Comparison of ENCODE assay signal across 24 cellular contexts in the genomic region with DNA sequence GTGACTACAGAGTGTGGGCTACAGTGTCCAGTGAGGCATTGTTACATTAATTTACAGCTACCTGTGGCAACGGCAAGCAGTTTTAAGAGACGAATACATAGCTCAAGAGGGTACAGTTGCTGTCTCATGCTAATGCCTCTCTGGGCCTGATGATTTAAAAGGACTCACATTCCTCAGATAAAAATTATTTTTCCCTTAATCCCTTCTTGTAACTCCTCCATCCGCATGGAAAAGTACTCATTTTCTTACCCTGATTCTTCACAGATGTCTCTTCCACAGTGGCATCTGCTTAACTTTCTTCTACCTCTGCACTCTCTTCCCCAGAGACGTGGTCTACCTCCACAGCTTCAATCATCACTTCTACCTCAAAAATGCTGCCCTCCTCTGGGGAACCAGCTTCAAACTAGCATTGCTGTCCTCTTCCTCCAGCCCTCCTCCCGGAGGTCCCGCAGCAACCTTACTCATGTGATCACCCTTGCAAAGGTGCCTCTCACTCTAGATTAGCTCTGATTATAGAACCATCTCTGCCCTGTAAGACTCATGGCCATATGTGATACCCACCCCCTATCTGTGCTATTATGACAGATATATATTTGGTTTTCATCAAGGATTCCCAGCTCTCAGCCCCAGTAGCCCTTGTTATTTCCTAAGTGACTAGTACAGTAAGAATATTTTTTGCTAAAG. TPM values are rescaled to one million over a fixed set of nuclear protein-coding genes. Genes with fewer than 3 reads are reported as not detected.
DNase-seq lines count a peak whose midpoint lies in the region; ATAC-seq and TF ChIP-seq lines count a peak whose summit lies in the region.
"Had no signal": no experiment of that assay in that cellular context is flagged by ENCODE, and none has a peak within 500 bp of the region (broad histone marks: within the 10 kb centered on the region; RNA-seq: fewer than 3 reads in every experiment).

No MANE protein-coding gene starts in this region.

- intact Hi-C loops in transverse colon (cut with DNase I; ENCODE audit: low total_unique reads), result no loop called here

- DNase-seq in BJ (ENCODE audit: low read depth) (no peak), H7 (peak; percentile 46), WTC11 (ENCODE audit: low spot score) (no peak), iPS-NIHi11 (ENCODE audit: low spot score) (peak; percentile 17), transverse colon (no peak), foreskin melanocyte (no peak), NCI-H748 treated with DMSO at 0.1 percent for 48 hours (lab: John Stamatoyannopoulos, UW) (no peak)
- DNase-seq: activated CD4-positive, alpha-beta T cell treated with anti-CD3 and anti-CD28 coated beads for 36 hours; activated naive CD4-positive, alpha-beta T cell treated with anti-CD3 and anti-CD28 coated beads, Interleukin-2, amount 50 U/mL, for 16 hours; aorta; CD4-positive, alpha-beta memory T cell; DMS153; HFFc6; hypothalamus; kidney; NCI-H1048; NCI-H187; NCI-H82; OCI-M1; Right ventricle myocardium superior; stimulated activated CD4-positive, alpha-beta T cell treated with anti-CD3 and anti-CD28 coated beads, Interleukin-15, amount 100 ng/mL, for 24 hours had no signal

- TF ChIP-seq CTCF in BJ (IDR thresholded peaks at IDR 0.05; ENCODE audit: insufficient read depth, low read depth, low read length), result 0 out of 2 replicates have a peak, but pooled peaks have one; percentile 5
- TF ChIP-seq CTCF in WTC11 (IDR thresholded peaks at IDR 0.05), result no peak
- no peak for TF ChIP-seq CTCF in transverse colon (IDR thresholded peaks at IDR 0.05)

- no peak overlapping the region for H3K27ac Mint-ChIP-seq in WTC11
- H3K27ac Mint-ChIP-seq: activated CD4-positive, alpha-beta T cell treated with anti-CD3 and anti-CD28 coated beads for 36 hours; CD4-positive, alpha-beta memory T cell; HFFc6 had no signal

- H3K9me3 ChIP-seq in transverse colon, result no peaks in the 10 kb centered on the region

- POLR2A ChIA-PET in BJ (lab: Charles Lee) (no interaction called here), WTC11 (lab: Charles Lee) (no interaction called here)

- H3K36me3 Mint-ChIP-seq in WTC11, result no peaks in the 10 kb centered on the region
- H3K36me3 Mint-ChIP-seq: CD4-positive, alpha-beta memory T cell had no signal

- no peak for TF ChIP-seq POLR2A in transverse colon (IDR thresholded peaks at IDR 0.05)

- H3K36me3 ChIP-seq in BJ (ENCODE audit: control insufficient read depth, insufficient read depth, low read length) (no peaks in the 10 kb centered on the region), H7 (replicated peaks; ENCODE audit: control insufficient read depth, insufficient read depth, low read length) (no peaks in the 10 kb centered on the region), transverse colon (no peaks in the 10 kb centered on the region)

- WGBS in transverse colon (ENCODE audit: low coverage in 1 of 2), 2 donors, result 81 to 83% methylated on average over 6 of the region's 6 CpGs

- ATAC-seq in WTC11, result peak; percentile 69
- no peak for ATAC-seq in HG03175 (IDR thresholded peaks at IDR 0.05; ENCODE audit: unreplicated experiment)
- ATAC-seq: activated CD4-positive, alpha-beta T cell treated with anti-CD3 and anti-CD28 coated beads for 36 hours; sciatic nerve had no signal

- no peak for TF ChIP-seq EP300 in transverse colon (IDR thresholded peaks at IDR 0.05; ENCODE audit: low read depth)

- no peak overlapping the region for H3K4me3 ChIP-seq in BJ (ENCODE audit: low read depth, low read length)
- no peak overlapping the region for H3K4me3 ChIP-seq in H7 (ENCODE audit: insufficient read depth, low read depth, low read length)
- no peak overlapping the region for H3K4me3 ChIP-seq in transverse colon

- H3K4me3 Mint-ChIP-seq in WTC11, result no peak overlapping the region
- H3K4me3 Mint-ChIP-seq: activated CD4-positive, alpha-beta T cell treated with anti-CD3 and anti-CD28 coated beads for 36 hours; CD4-positive, alpha-beta memory T cell; central memory CD8-positive, alpha-beta T cell; HFFc6 had no signal

- H3K27me3 ChIP-seq in BJ (ENCODE audit: control insufficient read depth, insufficient read depth, low read length), result no peaks in the 10 kb centered on the region
- no peaks in the 10 kb centered on the region for H3K27me3 ChIP-seq in H7 (ENCODE audit: control insufficient read depth, insufficient read depth, low read length)
- no peaks in the 10 kb centered on the region for H3K27me3 ChIP-seq in transverse colon

- peaks cover 6% of the 10 kb centered on the region; the same call in 1 of the 2 replicates for H3K27me3 Mint-ChIP-seq in WTC11 (ENCODE audit: low read depth)

- peaks cover 0 to 5% (median 2%) of the 10 kb centered on the region in 4 donors for H3K4me1 ChIP-seq in transverse colon

- H3K27ac ChIP-seq in transverse colon, result no peak overlapping the region

- H3K4me1 Mint-ChIP-seq in WTC11, result 0 out of 2 replicates have a peak, but pooled peaks cover 3% of the 10 kb centered on the region
- H3K4me1 Mint-ChIP-seq: activated CD4-positive, alpha-beta T cell treated with anti-CD3 and anti-CD28 coated beads for 36 hours; CD4-positive, alpha-beta memory T cell; central memory CD8-positive, alpha-beta T cell had no signal

- H3K9me3 Mint-ChIP-seq in WTC11, result no peaks in the 10 kb centered on the region
- H3K9me3 Mint-ChIP-seq: CD4-positive, alpha-beta memory T cell; central memory CD8-positive, alpha-beta T cell; HFFc6 had no signal

- CTCF ChIA-PET in BJ (lab: Yijun Ruan, JAX) (interaction anchor here (0.9 to 3.3 kb wide), 8 partner anchors 10 to 106 kb away, joined by 3 to 15 read pairs (median 4); a partner anchor contains a TSS), WTC11 (lab: Charles Lee) (interaction anchor here (0.6 to 3.4 kb wide), 15 partner anchors 9 to 294 kb away, joined by 3 to 21 read pairs (median 4); a partner anchor contains a TSS)

- in situ Hi-C loops in transverse colon (cut with MboI; ENCODE audit: low pct_ligation_motif_present in 1 of 4, low pct_unique_long_range_greater_than_20kb in 1 of 4, low sequenced_read_pairs in 3 of 4), result no loop called here

TF ChIP-seq in WTC11, 78 proteins besides CTCF, POLR2A, EP300 and RAD21 (continues in another document):
- TF ChIP-seq NFE2L1 (CRISPR knock-in tag; IDR thresholded peaks at IDR 0.05), result no peak
- no peak for TF ChIP-seq ZBTB21 (CRISPR knock-in tag; IDR thresholded peaks at IDR 0.05; ENCODE audit: borderline replicate concordance)
- no peak for TF ChIP-seq ZNF121 (CRISPR knock-in tag; IDR thresholded peaks at IDR 0.05)
- no peak for TF ChIP-seq PRRX2 (CRISPR knock-in tag; IDR thresholded peaks at IDR 0.05)
- TF ChIP-seq NR1H2 (CRISPR knock-in tag; IDR thresholded peaks at IDR 0.05), result no peak
- TF ChIP-seq, protein P1, sequence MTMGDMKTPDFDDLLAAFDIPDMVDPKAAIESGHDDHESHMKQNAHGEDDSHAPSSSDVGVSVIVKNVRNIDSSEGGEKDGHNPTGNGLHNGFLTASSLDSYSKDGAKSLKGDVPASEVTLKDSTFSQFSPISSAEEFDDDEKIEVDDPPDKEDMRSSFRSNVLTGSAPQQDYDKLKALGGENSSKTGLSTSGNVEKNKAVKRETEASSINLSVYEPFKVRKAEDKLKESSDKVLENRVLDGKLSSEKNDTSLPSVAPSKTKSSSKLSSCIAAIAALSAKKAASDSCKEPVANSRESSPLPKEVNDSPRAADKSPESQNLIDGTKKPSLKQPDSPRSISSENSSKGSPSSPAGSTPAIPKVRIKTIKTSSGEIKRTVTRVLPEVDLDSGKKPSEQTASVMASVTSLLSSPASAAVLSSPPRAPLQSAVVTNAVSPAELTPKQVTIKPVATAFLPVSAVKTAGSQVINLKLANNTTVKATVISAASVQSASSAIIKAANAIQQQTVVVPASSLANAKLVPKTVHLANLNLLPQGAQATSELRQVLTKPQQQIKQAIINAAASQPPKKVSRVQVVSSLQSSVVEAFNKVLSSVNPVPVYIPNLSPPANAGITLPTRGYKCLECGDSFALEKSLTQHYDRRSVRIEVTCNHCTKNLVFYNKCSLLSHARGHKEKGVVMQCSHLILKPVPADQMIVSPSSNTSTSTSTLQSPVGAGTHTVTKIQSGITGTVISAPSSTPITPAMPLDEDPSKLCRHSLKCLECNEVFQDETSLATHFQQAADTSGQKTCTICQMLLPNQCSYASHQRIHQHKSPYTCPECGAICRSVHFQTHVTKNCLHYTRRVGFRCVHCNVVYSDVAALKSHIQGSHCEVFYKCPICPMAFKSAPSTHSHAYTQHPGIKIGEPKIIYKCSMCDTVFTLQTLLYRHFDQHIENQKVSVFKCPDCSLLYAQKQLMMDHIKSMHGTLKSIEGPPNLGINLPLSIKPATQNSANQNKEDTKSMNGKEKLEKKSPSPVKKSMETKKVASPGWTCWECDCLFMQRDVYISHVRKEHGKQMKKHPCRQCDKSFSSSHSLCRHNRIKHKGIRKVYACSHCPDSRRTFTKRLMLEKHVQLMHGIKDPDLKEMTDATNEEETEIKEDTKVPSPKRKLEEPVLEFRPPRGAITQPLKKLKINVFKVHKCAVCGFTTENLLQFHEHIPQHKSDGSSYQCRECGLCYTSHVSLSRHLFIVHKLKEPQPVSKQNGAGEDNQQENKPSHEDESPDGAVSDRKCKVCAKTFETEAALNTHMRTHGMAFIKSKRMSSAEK (CRISPR knock-in tag; IDR thresholded peaks at IDR 0.05; ENCODE audit: borderline replicate concordance), result no peak
- TF ChIP-seq HMGA2 (CRISPR knock-in tag; IDR thresholded peaks at IDR 0.05), result no peak
- TF ChIP-seq, protein P2, sequence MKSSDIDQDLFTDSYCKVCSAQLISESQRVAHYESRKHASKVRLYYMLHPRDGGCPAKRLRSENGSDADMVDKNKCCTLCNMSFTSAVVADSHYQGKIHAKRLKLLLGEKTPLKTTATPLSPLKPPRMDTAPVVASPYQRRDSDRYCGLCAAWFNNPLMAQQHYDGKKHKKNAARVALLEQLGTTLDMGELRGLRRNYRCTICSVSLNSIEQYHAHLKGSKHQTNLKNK (CRISPR knock-in tag; IDR thresholded peaks at IDR 0.05), result no peak
- no peak for TF ChIP-seq TP53 (CRISPR knock-in tag; IDR thresholded peaks at IDR 0.05)
- no peak for TF ChIP-seq ESRRA (CRISPR knock-in tag; IDR thresholded peaks at IDR 0.05; ENCODE audit: borderline replicate concordance)
- TF ChIP-seq, protein P3, sequence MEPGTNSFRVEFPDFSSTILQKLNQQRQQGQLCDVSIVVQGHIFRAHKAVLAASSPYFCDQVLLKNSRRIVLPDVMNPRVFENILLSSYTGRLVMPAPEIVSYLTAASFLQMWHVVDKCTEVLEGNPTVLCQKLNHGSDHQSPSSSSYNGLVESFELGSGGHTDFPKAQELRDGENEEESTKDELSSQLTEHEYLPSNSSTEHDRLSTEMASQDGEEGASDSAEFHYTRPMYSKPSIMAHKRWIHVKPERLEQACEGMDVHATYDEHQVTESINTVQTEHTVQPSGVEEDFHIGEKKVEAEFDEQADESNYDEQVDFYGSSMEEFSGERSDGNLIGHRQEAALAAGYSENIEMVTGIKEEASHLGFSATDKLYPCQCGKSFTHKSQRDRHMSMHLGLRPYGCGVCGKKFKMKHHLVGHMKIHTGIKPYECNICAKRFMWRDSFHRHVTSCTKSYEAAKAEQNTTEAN (CRISPR knock-in tag; IDR thresholded peaks at IDR 0.05), result no peak
- TF ChIP-seq SP1 (CRISPR knock-in tag; conservative IDR thresholded peaks at IDR 0.05), result no peak

RNA-seq across cellular contexts. Expression of a gene that starts 21.4 kb away (rescaled TPM):
- 19.2 and 22.6 TPM in 2 replicates for polyA plus RNA-seq in BJ (2011; rRNA removed)
- polyA minus RNA-seq in BJ (2011; rRNA and poly(A)+ RNA removed), result 18.7 and 22.1 TPM in 2 replicates
- 7.2 and 9.8 TPM in 2 replicates for total RNA-seq in H7 (2014; rRNA removed; shearing (Covaris generic))
- 23.6 to 29.0 TPM (median 23.6 TPM) in 3 replicates for total RNA-seq in WTC11 (2021)
- total RNA-seq in transverse colon, result 10 to 100 TPM; 41.0 to 96.0 (median 72.5) TPM

Comparison
In these comparisons a context has a peak if more than half of its experiments do, and no peak if none do; other contexts are left out.
1. DNase-seq: peak in H7 (single experiment) and iPS-NIHi11 (single experiment); none in BJ (single experiment), WTC11 (single experiment), transverse colon (single experiment), foreskin melanocyte (single experiment) and NCI-H748 treated with DMSO at 0.1 percent for 48 hours (single experiment).